8 cellular contexts compared by ENCODE assay signal in genomic region chr19:12484011-12484370, GRCh38. TPM values are rescaled to one million over a fixed set of nuclear protein-coding genes. Genes with fewer than 3 reads are reported as not detected.
A peak's percentile ranks its signal among the peaks of the same experiment; 100 is the strongest.
DNase-seq lines count a peak whose midpoint lies in the region; ATAC-seq and TF ChIP-seq lines count a peak whose summit lies in the region.

No MANE protein-coding gene starts in this region.

- DNase-seq in activated T-cell treated with anti-CD3 and anti-CD28 coated beads, Interleukin-2, amount 50 U/mL, for 24 hours: no peak
- no peak for DNase-seq in activated T-cell treated with anti-CD3 and anti-CD28 coated beads, Interleukin-2, amount 50 U/mL, for 48 hours
- DNase-seq in astrocyte of the cerebellum (ENCODE audit: low read depth) (no peak), lower leg skin (ENCODE audit: low spot score in 2 of 2) (no peak), tibial artery (no peak), iPS-NIHi11 (ENCODE audit: low spot score) (no peak), NK-92 (lab: John Stamatoyannopoulos, UW; ENCODE audit: unreplicated experiment) (no peak)

- no peak for TF ChIP-seq CTCF in astrocyte of the cerebellum (IDR thresholded peaks at IDR 0.05; ENCODE audit: low read depth, low read length, missing control alignments)
- no peak for TF ChIP-seq CTCF in lower leg skin (IDR thresholded peaks at IDR 0.05)
- no peak for TF ChIP-seq CTCF in tibial artery (IDR thresholded peaks at IDR 0.05)

- H3K9me3 Mint-ChIP-seq in activated T-cell treated with anti-CD3 and anti-CD28 coated beads, Interleukin-2, amount 50 U/mL, for 24 hours: no peaks in the 10 kb centered on the region

- no peaks in the 10 kb centered on the region for H3K27me3 Mint-ChIP-seq in activated T-cell treated with anti-CD3 and anti-CD28 coated beads, Interleukin-2, amount 50 U/mL, for 24 hours

- 1 to 3% methylated on average over 12 to 13 of the region's 13 CpGs for WGBS in lower leg skin, 2 donors

- no peak for ATAC-seq in GM21723 (IDR thresholded peaks at IDR 0.05; ENCODE audit: unreplicated experiment)

- peak overlapping the region; percentile 94 for H3K4me3 Mint-ChIP-seq in activated T-cell treated with anti-CD3 and anti-CD28 coated beads, Interleukin-2, amount 50 U/mL, for 24 hours

- intact Hi-C loops in lower leg skin (cut with DNase I; ENCODE audit: low total_unique reads) (no loop called here), tibial artery (cut with DNase I; ENCODE audit: low total_unique reads) (no loop called here)

- H3K27ac ChIP-seq in tibial artery: peak overlapping the region; percentile 79 to 85

- in situ Hi-C loops in astrocyte of the cerebellum (cut with HindIII; ENCODE audit: low sequenced_read_pairs): no loop called here

- no peaks in the 10 kb centered on the region for H3K27me3 ChIP-seq in tibial artery

- H3K9me3 ChIP-seq in tibial artery: no peaks in the 10 kb centered on the region

- H3K36me3 Mint-ChIP-seq in activated T-cell treated with anti-CD3 and anti-CD28 coated beads, Interleukin-2, amount 50 U/mL, for 24 hours (ENCODE audit: low read depth): peaks cover 9% of the 10 kb centered on the region

- H3K27ac Mint-ChIP-seq in activated T-cell treated with anti-CD3 and anti-CD28 coated beads, Interleukin-2, amount 50 U/mL, for 24 hours: peak overlapping the region; percentile 38

- peak overlapping the region; percentile 93 for H3K4me3 ChIP-seq in astrocyte of the cerebellum (ENCODE audit: low read depth, low read length)
- peak overlapping the region; percentile 82 for H3K4me3 ChIP-seq in lower leg skin (ENCODE audit: low read depth, poor library complexity, severe bottlenecking)
- H3K4me3 ChIP-seq in tibial artery: peak overlapping the region; percentile 84 to 87

- no peak for TF ChIP-seq POLR2A in lower leg skin (IDR thresholded peaks at IDR 0.05)

- no peaks in the 10 kb centered on the region for H3K36me3 ChIP-seq in tibial artery

- H3K4me1 Mint-ChIP-seq in activated T-cell treated with anti-CD3 and anti-CD28 coated beads, Interleukin-2, amount 50 U/mL, for 24 hours (ENCODE audit: low read depth): peaks cover 32% of the 10 kb centered on the region

- peaks cover 0 to 18% (median 9%) of the 10 kb centered on the region in 4 donors for H3K4me1 ChIP-seq in tibial artery

RNA-seq across cellular contexts. Expression of gene ZNF709, which starts 0.6 kb away (rescaled TPM):
- 1 to 10 TPM; 1.7 to 3.1 (median 2.8) TPM for total RNA-seq in lower leg skin

RNA-seq across cellular contexts. Expression of gene ZNF443, which starts 43.2 kb away (rescaled TPM):
- total RNA-seq in lower leg skin: 1 to 10 TPM; 4.0 to 5.2 (median 4.9) TPM
